Comparison of ENCODE assay signal across 8 cellular contexts in genomic region chr16:21554795-21555585, GRCh38. TPM values are rescaled to one million over a fixed set of nuclear protein-coding genes. Genes with fewer than 3 reads are reported as not detected.
DNase-seq lines count a peak whose midpoint lies in the region; ATAC-seq, FAIRE-seq and TF ChIP-seq lines count a peak whose summit lies in the region.

No MANE protein-coding gene starts in this region.

- peaks cover 3 to 4% (median 3%) of the 10 kb centered on the region in 3 donors for H3K27me3 Mint-ChIP-seq in CD14-positive monocyte (ENCODE audit: low read depth in 3 of 3)

- CTCF ChIA-PET in HepG2 (lab: Yijun Ruan, JAX; ENCODE audit: low intra/inter-chr PET ratio, low total read pairs), result interaction anchor here (1.3 to 1.8 kb wide), 4 partner anchors 30 to 1394 kb away, joined by 3 to 15 read pairs (median 7); no protein-coding TSS in a partner anchor

- no peak for TF ChIP-seq POLR2A in HepG2 (IDR thresholded peaks at IDR 0.05; ENCODE audit: insufficient read depth in 1 of 2, low read depth in 2 of 2, low read length in 2 of 2)

- no peaks in the 10 kb centered on the region for H3K36me3 ChIP-seq in HepG2 (replicated peaks in 1 of 2; ENCODE audit: control insufficient read depth in 1 of 2, insufficient read depth in 2 of 2, low read length in 2 of 2)

- peaks cover 7% of the 10 kb centered on the region for H3K4me1 Mint-ChIP-seq in CD14-positive monocyte

- H3K9me3 Mint-ChIP-seq in CD14-positive monocyte, result no peaks in the 10 kb centered on the region

- peaks cover 31% of the 10 kb centered on the region for H3K4me1 ChIP-seq in HepG2 (ENCODE audit: insufficient read depth, low read length)

- peak; percentile 23 for FAIRE-seq in HepG2 (lab: Jason Lieb, UNC)

- TF ChIP-seq CTCF in CD14-positive monocyte (IDR thresholded peaks at IDR 0.05) (peak; percentile 100), HepG2 (CRISPR knock-in tag; IDR thresholded peaks at IDR 0.05) (peak; percentile 100)

- H3K4me3 Mint-ChIP-seq in CD14-positive monocyte, result peak overlapping the region; percentile 69 to 88

- TF ChIP-seq EP300 in HepG2 (IDR thresholded peaks at IDR 0.05; ENCODE audit: low read depth in 2 of 2, low read length in 2 of 2) (peak in 1 of 2 experiments; percentile 69; a peak in 1 of 4 replicates), HepG2 (CRISPR knock-in tag; IDR thresholded peaks at IDR 0.05; ENCODE audit: borderline replicate concordance) (no peak; the same call in none of the 2 replicates)

- intact Hi-C loops in CD14-positive monocyte (cut with micrococcal nuclease) (loop anchor here (5.0 to 10.0 kb wide), 4 partner anchors 270 to 1510 kb away; no protein-coding TSS in a partner anchor), HepG2 (cut with micrococcal nuclease; ENCODE audit: unreplicated experiment) (loop anchor here (10.0 kb wide), 2 partner anchors 270 to 400 kb away; partner anchors contain the start of genes DNAH3 and LDAF1)

- H4K20me1 ChIP-seq in HepG2 (ENCODE audit: insufficient read depth, low read length), result no peaks in the 10 kb centered on the region

- 30% methylated on average over 41 of the region's 41 CpGs for WGBS in HepG2 (ENCODE audit: low lambda C conversion rate)

- peak; percentile 100 for TF ChIP-seq RAD21 in HepG2 (CRISPR knock-in tag; IDR thresholded peaks at IDR 0.05)

- POLR2A ChIA-PET in HepG2 (lab: Yijun Ruan, JAX), result no interaction called here

- DNase-seq in CD14-positive monocyte (ENCODE audit: low spot score), result peak; percentile 91
- DNase-seq in NCI-H526 (lab: John Stamatoyannopoulos, UW), result peak; percentile 58 to 91
- peak; percentile 97 for DNase-seq in activated CD4-positive, alpha-beta T cell treated with anti-CD3 and anti-CD28 coated beads for 48 hours
- peak; percentile 56 for DNase-seq in cortex of kidney (lab: John Stamatoyannopoulos, UW)
- DNase-seq in HepG2 (ENCODE audit: low spot score), result peak; percentile 83
- peak; percentile 95 for DNase-seq in stimulated activated CD4-positive, alpha-beta T cell treated with anti-CD3 and anti-CD28 coated beads, Interleukin-4, amount 100 ng/mL, for 24 hours

- H3K4me2 ChIP-seq in HepG2 (ENCODE audit: low read depth, low read length), result peak overlapping the region; percentile 76

- no peaks in the 10 kb centered on the region for H3K36me3 Mint-ChIP-seq in CD14-positive monocyte

- peak; percentile 96 for ATAC-seq in GM19438 (IDR thresholded peaks at IDR 0.05; ENCODE audit: low read depth, unreplicated experiment)
- peak; percentile 92 for ATAC-seq in HG03521 (IDR thresholded peaks at IDR 0.05; ENCODE audit: unreplicated experiment)
- peak; percentile 80 for ATAC-seq in HepG2

- no peaks in the 10 kb centered on the region for H3K79me2 ChIP-seq in HepG2 (ENCODE audit: insufficient read depth, low read length)

- BruUV-seq in HepG2 (replicated peaks; lab: Mats Ljungman, UMichigan), result no TSS peak

- peak overlapping the region; percentile 25; the same call in 1 of the 2 replicates for H3K9ac ChIP-seq in HepG2 (ENCODE audit: insufficient read depth, low read depth, low read length)

- peak overlapping the region in 2 of 7 donors; percentile 19 to 69 for H3K27ac Mint-ChIP-seq in CD14-positive monocyte

- in situ Hi-C loops in HepG2 (cut with HindIII; ENCODE audit: extremely low pct_ligation_motif_present, low pct_unique_long_range_greater_than_20kb), result loop anchor here (5.0 to 25.0 kb wide), 3 partner anchors 243 to 782 kb away; partner anchors contain the start of gene LDAF1

- H3K9me3 ChIP-seq in HepG2 (ENCODE audit: low read length), result no peaks in the 10 kb centered on the region

- H3K27ac ChIP-seq in HepG2 (ENCODE audit: extremely low read length, insufficient read depth, low read length), result no peak overlapping the region

- peak overlapping the region; percentile 74 for H2AFZ ChIP-seq in HepG2 (ENCODE audit: low read length)

- peaks cover 16 to 58% of the 10 kb centered on the region in 2 experiments; a peak in 4 of 5 replicates for H3K27me3 ChIP-seq in HepG2 (ENCODE audit: control insufficient read depth in 1 of 2, insufficient read depth in 2 of 2, low read length in 2 of 2)

- H3K4me3 ChIP-seq in HepG2 (replicated peaks in 1 of 3; ENCODE audit: insufficient read depth in 1 of 3, low read depth in 2 of 3, low read length in 3 of 3), result peak overlapping the region; percentile 1 to 55 (median 2); a peak in 4 of 6 replicates

TF ChIP-seq in HepG2, 621 proteins besides CTCF, POLR2A, EP300 and RAD21 (continues in another document):
- TF ChIP-seq GABPA (IDR thresholded peaks at IDR 0.05; ENCODE audit: low read depth, low read length) (no peak), GABPA (CRISPR knock-in tag; IDR thresholded peaks at IDR 0.05; ENCODE audit: low read depth) (no peak), ZNF691 (CRISPR knock-in tag; IDR thresholded peaks at IDR 0.05; ENCODE audit: borderline replicate concordance, low read depth) (peak; percentile 98), ZFP37 (CRISPR knock-in tag; IDR thresholded peaks at IDR 0.05; ENCODE audit: borderline replicate concordance) (0 out of 2 replicates have a peak, but pooled peaks have one; percentile 80), UBTF (CRISPR knock-in tag; IDR thresholded peaks at IDR 0.05) (peak; percentile 50; the same call in 1 of the 2 replicates), KDM3A (CRISPR knock-in tag; IDR thresholded peaks at IDR 0.05; ENCODE audit: low read depth) (peak; percentile 91), PHF5A (CRISPR knock-in tag; IDR thresholded peaks at IDR 0.05; ENCODE audit: low read depth, unreplicated experiment) (peak; percentile 80), HNRNPK (IDR thresholded peaks at IDR 0.05; ENCODE audit: low read depth, low read length, poor library complexity, severe bottlenecking) (no peak), ZNF616 (CRISPR knock-in tag; IDR thresholded peaks at IDR 0.05; ENCODE audit: low read depth) (no peak), XRCC5 (optimal IDR thresholded peaks at IDR 0.05; ENCODE audit: low read length) (peak; percentile 98), RAD51 (IDR thresholded peaks at IDR 0.05; ENCODE audit: borderline replicate concordance) (no peak), FOXK2 (IDR thresholded peaks at IDR 0.05) (no peak), ATRX (CRISPR knock-in tag; IDR thresholded peaks at IDR 0.05; ENCODE audit: borderline replicate concordance) (peak; percentile 50; the same call in 1 of the 2 replicates), MAFG (CRISPR knock-in tag; IDR thresholded peaks at IDR 0.05) (no peak), AHR (CRISPR knock-in tag; IDR thresholded peaks at IDR 0.05) (peak; percentile 70; the same call in 1 of the 2 replicates), THAP11 (CRISPR knock-in tag; IDR thresholded peaks at IDR 0.05) (peak; percentile 76), ZNF644 (CRISPR knock-in tag; IDR thresholded peaks at IDR 0.05; ENCODE audit: low read depth) (no peak), CREB1 (IDR thresholded peaks at IDR 0.05) (no peak), CREB1 (CRISPR knock-in tag; IDR thresholded peaks at IDR 0.05) (no peak)

RNA-seq across cellular contexts. Expression of gene METTL9, which starts 44.4 kb away (rescaled TPM):
- polyA plus RNA-seq in CD14-positive monocyte, result 100 to 1,000 TPM; 373 to 400 TPM
- 175 and 204 TPM in 2 replicates for total RNA-seq in HepG2 (2016; rRNA removed; fragmentation: Illumina TruSeq; extraction: Trizol)
- total RNA-seq in HepG2 (2016; cell fraction: cytosol; rRNA removed; fragmentation: Illumina TruSeq; extraction: Trizol; ENCODE audit: low read depth), result 260 and 296 TPM in 2 replicates
- total RNA-seq in HepG2 (2016; cell fraction: insoluble cytoplasmic fraction; rRNA removed; fragmentation: Illumina TruSeq; extraction: Trizol), result 189 and 192 TPM in 2 replicates
- total RNA-seq in HepG2 (2016; cell fraction: membrane; rRNA removed; fragmentation: Illumina TruSeq; extraction: Trizol), result 531 and 570 TPM in 2 replicates
- total RNA-seq in HepG2 (2016; cell fraction: nucleus; rRNA removed; fragmentation: Illumina TruSeq; extraction: Trizol), result 102 and 120 TPM in 2 replicates
- 96.9 and 123 TPM in 2 replicates for polyA plus RNA-seq in HepG2 (2011; rRNA removed)
- 57.9 and 89.7 TPM in 2 replicates for polyA plus RNA-seq in HepG2 (2011; cell fraction: cytosol; rRNA removed)
- polyA plus RNA-seq in HepG2 (2011; cell fraction: nucleus; rRNA removed), result 22.0 and 27.5 TPM in 2 replicates
- 128 and 134 TPM in 2 replicates for polyA plus RNA-seq in HepG2 (2012)
- 385 and 459 TPM in 2 replicates for polyA plus RNA-seq in HepG2 (2016; cell fraction: cytosol; fragmentation: Illumina TruSeq; extraction: Trizol; ENCODE audit: low read depth)
- 218 and 221 TPM in 2 replicates for polyA plus RNA-seq in HepG2 (2016; cell fraction: insoluble cytoplasmic fraction; fragmentation: Illumina TruSeq; extraction: Trizol; ENCODE audit: low read depth)
- polyA plus RNA-seq in HepG2 (2016; cell fraction: membrane; fragmentation: Illumina TruSeq; extraction: Trizol; ENCODE audit: low read depth), result 534 and 554 TPM in 2 replicates
- 143 and 144 TPM in 2 replicates for polyA plus RNA-seq in HepG2 (2016; cell fraction: nucleus; fragmentation: Illumina TruSeq; extraction: Trizol; ENCODE audit: insufficient read depth, low read depth)
- polyA minus RNA-seq in HepG2 (2011; rRNA and poly(A)+ RNA removed; ENCODE audit: low replicate concordance), result 23.0 and 41.2 TPM in 2 replicates
- 66.7 and 68.9 TPM in 2 replicates for polyA minus RNA-seq in HepG2 (2011; cell fraction: cytosol; rRNA and poly(A)+ RNA removed)
- polyA minus RNA-seq in HepG2 (2011; cell fraction: nucleus; rRNA and poly(A)+ RNA removed), result 50.9 and 56.4 TPM in 2 replicates
